Comparison of ENCODE assay signal across 9 cellular contexts in the genomic region with DNA sequence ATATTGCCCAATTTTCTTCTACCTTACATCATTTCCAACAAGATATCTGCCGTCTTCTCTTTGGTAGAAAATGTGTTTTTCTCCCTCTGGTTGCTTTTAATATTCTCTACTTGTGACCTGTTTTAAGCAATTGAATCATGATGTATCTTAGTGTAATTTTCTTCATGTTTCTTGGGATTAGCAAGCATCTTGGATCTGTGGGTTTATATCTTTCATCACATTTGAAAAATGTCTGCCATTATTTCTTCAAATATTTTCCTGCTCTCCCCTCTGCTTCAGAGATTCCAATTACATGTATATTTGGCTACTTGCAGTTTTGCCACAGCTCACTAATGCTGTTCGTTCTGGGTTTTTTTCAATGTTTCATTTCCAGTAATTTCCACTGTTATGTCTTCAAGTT.
"Had no signal": no experiment of that assay in that cellular context is flagged by ENCODE, and none has a peak within 500 bp of the region (broad histone marks: within the 10 kb centered on the region; RNA-seq: fewer than 3 reads in every experiment).

No MANE protein-coding gene starts in this region.

- H3K27ac ChIP-seq: HL-60, KMS-11 had no signal

- H3K9ac ChIP-seq: KMS-11 had no signal

- H3K36me3 Mint-ChIP-seq: IgD-negative memory B cell had no signal

- H3K4me2 ChIP-seq: KMS-11 had no signal

- H3K4me3 Mint-ChIP-seq: IgD-negative memory B cell had no signal

- DNase-seq: IMR-90, Karpas-422, KBM-7, KG1 had no signal

- ATAC-seq: HepG2 had no signal

- H3K27ac Mint-ChIP-seq: IgD-negative memory B cell had no signal

- FAIRE-seq: HepG2, HTR-8/SVneo had no signal
